Comparison of ENCODE assay signal across 30 cellular contexts in genomic region chr12:103734847-103735246, GRCh38.
"Had no signal": no experiment of that assay in that cellular context is flagged by ENCODE, and none has a peak within 500 bp of the region (broad histone marks: within the 10 kb centered on the region; RNA-seq: fewer than 3 reads in every experiment).

No MANE protein-coding gene starts in this region.

- H3K4me3 ChIP-seq: colonic mucosa, coronary artery, dorsolateral prefrontal cortex, esophagus muscularis mucosa, esophagus squamous epithelium, gastrocnemius medialis, gastroesophageal sphincter, heart left ventricle, heart right ventricle, hepatocyte had no signal

- H3K4me2 ChIP-seq: hepatocyte had no signal

- H3K9me3 ChIP-seq: colonic mucosa, gastrocnemius medialis had no signal

- H2AFZ ChIP-seq: hepatocyte had no signal

- H3K27me3 ChIP-seq: colonic mucosa, esophagus muscularis mucosa, gastrocnemius medialis, gastroesophageal sphincter, heart left ventricle, heart right ventricle, hepatocyte had no signal

- H3K27ac ChIP-seq: colonic mucosa, coronary artery, dorsolateral prefrontal cortex, epithelial cell of prostate, esophagus muscularis mucosa, esophagus squamous epithelium, foreskin keratinocyte, gastrocnemius medialis, gastroesophageal sphincter, heart left ventricle, heart right ventricle, hepatocyte had no signal

- H3K4me3 Mint-ChIP-seq: dendritic cell treated with granulocyte-macrophage colony-stimulating factor and Interleukin-4, amounts not matched to agents 40 ng/mL and 50 ng/mL, for 4 days; effector memory CD8-positive, alpha-beta T cell; endodermal cell had no signal

- H3K36me3 ChIP-seq: colonic mucosa, esophagus muscularis mucosa, esophagus squamous epithelium, gastrocnemius medialis, gastroesophageal sphincter, heart left ventricle, heart right ventricle had no signal

- H3K79me2 ChIP-seq: hepatocyte had no signal

- DNase-seq: colonic mucosa; cortex of kidney; dermis blood vessel endothelial cell; dorsolateral prefrontal cortex; effector CD4-positive, alpha-beta T cell; effector CD8-positive, alpha-beta T cell; effector memory CD4-positive, alpha-beta T cell; effector memory CD8-positive, alpha-beta T cell; endodermal cell; erythroblast; esophagus squamous epithelium; foreskin fibroblast; foreskin keratinocyte; foreskin melanocyte; gastrocnemius medialis; glutamatergic neuron; head of caudate nucleus; heart left ventricle; heart right ventricle had no signal

- H3K4me1 ChIP-seq: colonic mucosa, esophagus muscularis mucosa, esophagus squamous epithelium, foreskin keratinocyte, gastrocnemius medialis, gastroesophageal sphincter, heart left ventricle had no signal

- H3K27ac Mint-ChIP-seq: dendritic cell treated with granulocyte-macrophage colony-stimulating factor and Interleukin-4, amounts not matched to agents 40 ng/mL and 50 ng/mL, for 4 days; effector memory CD8-positive, alpha-beta T cell; endodermal cell had no signal

- H3K4me1 Mint-ChIP-seq: endodermal cell had no signal

- FAIRE-seq: colon, endometrium, endothelial cell of umbilical vein, frontal cortex had no signal

- ATAC-seq: effector memory CD8-positive, alpha-beta T cell; esophagus mucosa; foreskin keratinocyte; gastrocnemius medialis; gastroesophageal sphincter; heart left ventricle; heart right ventricle had no signal
